ENCODE assay signal across 17 cellular contexts in the genomic region with DNA sequence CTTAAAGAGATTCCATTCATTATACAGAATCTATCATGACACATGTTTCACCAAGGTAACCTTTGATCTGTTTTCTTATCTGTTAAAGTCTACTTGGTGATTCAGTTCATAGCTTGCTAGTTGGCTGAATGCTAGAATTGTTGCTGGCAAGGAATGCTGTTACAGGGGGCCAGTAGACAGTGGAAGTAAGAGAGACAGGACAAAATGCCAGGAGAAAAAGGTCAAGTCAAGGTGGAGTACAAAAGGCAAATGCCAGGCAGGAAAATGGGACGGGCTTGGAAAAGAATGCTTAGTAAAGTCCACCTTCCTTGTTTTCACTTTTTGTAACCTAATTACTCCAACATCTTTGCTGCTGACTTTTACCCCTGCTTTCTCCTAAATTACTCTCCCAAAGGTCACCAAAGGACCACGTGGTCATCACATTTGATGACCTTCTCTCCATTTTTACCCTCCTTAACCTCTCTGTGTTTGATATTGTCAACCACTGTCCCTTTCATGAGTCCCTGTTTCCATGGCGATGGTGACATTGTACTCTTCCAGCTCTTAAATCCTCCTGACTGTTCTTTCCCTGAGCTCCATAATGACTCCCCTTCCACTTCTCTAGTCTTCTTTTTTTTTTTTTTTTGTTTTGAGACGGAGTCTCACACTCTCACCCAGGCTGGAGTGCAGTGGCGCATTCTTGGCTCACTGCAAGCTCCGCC. TPM values are rescaled to one million over a fixed set of nuclear protein-coding genes. Genes with fewer than 3 reads are reported as not detected.
DNase-seq lines count a peak whose midpoint lies in the region; ATAC-seq, FAIRE-seq and TF ChIP-seq lines count a peak whose summit lies in the region.
"Had no signal": no experiment of that assay in that cellular context is flagged by ENCODE, and none has a peak within 500 bp of the region (broad histone marks: within the 10 kb centered on the region; RNA-seq: fewer than 3 reads in every experiment).

No MANE protein-coding gene starts in this region.

- TF ChIP-seq RAD21 in HCT116 (IDR thresholded peaks at IDR 0.05; ENCODE audit: low read depth) = no peak

- no peaks in the 10 kb centered on the region for H3K9me3 ChIP-seq in HCT116 (ENCODE audit: control insufficient read depth in 1 of 2, insufficient read depth in 1 of 2, low read depth in 1 of 2, low read length in 2 of 2)
- H3K9me3 ChIP-seq: esophagus muscularis mucosa, left ventricle myocardium inferior had no signal

- TF ChIP-seq POLR2A in HCT116 (IDR thresholded peaks at IDR 0.05; ENCODE audit: borderline replicate concordance, extremely low read depth, insufficient read depth, insufficient read length) (no peak), lower leg skin (IDR thresholded peaks at IDR 0.05) (no peak)

- no peaks in the 10 kb centered on the region for H3K79me2 ChIP-seq in HCT116 (ENCODE audit: insufficient read depth, low read length)

- no peak for TF ChIP-seq CTCF in HCT116 (IDR thresholded peaks at IDR 0.05 in 2 of 3, conservative IDR thresholded peaks at IDR 0.05 in 1 of 3; ENCODE audit: borderline replicate concordance in 1 of 3, insufficient read depth in 1 of 3, low read depth in 2 of 3, low read length in 2 of 3)
- TF ChIP-seq CTCF in epithelial cell of proximal tubule (conservative IDR thresholded peaks at IDR 0.05; ENCODE audit: low read depth, low read length) = no peak
- TF ChIP-seq CTCF in nephron progenitor cell (IDR thresholded peaks at IDR 0.05) = no peak
- TF ChIP-seq CTCF in lower leg skin (IDR thresholded peaks at IDR 0.05) = no peak

- no peak overlapping the region for H3K27ac ChIP-seq in HCT116 (ENCODE audit: low read depth, low read length)
- H3K27ac ChIP-seq: esophagus muscularis mucosa, left ventricle myocardium inferior had no signal

- no peaks in the 10 kb centered on the region for H3K9me2 ChIP-seq in HCT116 (ENCODE audit: insufficient read depth)

- H3K27ac Mint-ChIP-seq in nephron progenitor cell = peak overlapping the region; percentile 78
- no peak overlapping the region for H3K27ac Mint-ChIP-seq in activated naive CD4-positive, alpha-beta T cell treated with anti-CD3 and anti-CD28 coated beads, Interleukin-2, amount 10 ng/mL, durations not matched to agents 7 days and 5 days
- H3K27ac Mint-ChIP-seq: activated CD4-positive, alpha-beta memory T cell treated with anti-CD3 and anti-CD28 coated beads for 36 hours; CD4-positive, CD25-positive, alpha-beta regulatory T cell; natural killer cell treated with Interleukin-12 subunit alpha and Interleukin-12 subunit beta and Interleukin-15 and Interleukin-18, amount 100 ng/mL, for 72 hours had no signal

- no peaks in the 10 kb centered on the region for H3K27me3 ChIP-seq in HCT116 (ENCODE audit: insufficient read depth, low read length)
- H3K27me3 ChIP-seq: esophagus muscularis mucosa had no signal

- H3K27me3 Mint-ChIP-seq in nephron progenitor cell (ENCODE audit: low read depth, poor library complexity) = peaks cover 2% of the 10 kb centered on the region
- H3K27me3 Mint-ChIP-seq in activated naive CD4-positive, alpha-beta T cell treated with anti-CD3 and anti-CD28 coated beads, Interleukin-2, amount 10 ng/mL, durations not matched to agents 7 days and 5 days = no peaks in the 10 kb centered on the region
- H3K27me3 Mint-ChIP-seq: activated CD4-positive, alpha-beta memory T cell treated with anti-CD3 and anti-CD28 coated beads for 36 hours; CD4-positive, CD25-positive, alpha-beta regulatory T cell had no signal

- FAIRE-seq in RCC 7860 (lab: Jason Lieb, UNC) = peak; percentile 45

- no peak overlapping the region for H3K9ac ChIP-seq in HCT116 (ENCODE audit: low read length)

- H3K4me2 ChIP-seq in HCT116 (ENCODE audit: low read length) = 0 out of 2 replicates have a peak overlapping the region, but pooled peaks have one; percentile 4

- CTCF ChIA-PET in HCT116 (lab: Charles Lee) = no interaction called here
- CTCF ChIA-PET in activated naive CD4-positive, alpha-beta T cell treated with anti-CD3 and anti-CD28 coated beads, Interleukin-2, amount 10 ng/mL, durations not matched to agents 7 days and 5 days (lab: Charles Lee) = interaction anchor here (1.4 kb wide), 1 partner anchor 45 kb away, joined by 3 read pairs; no protein-coding TSS in a partner anchor

- H2AFZ ChIP-seq in HCT116 (ENCODE audit: low read depth, low read length, poor library complexity, severe bottlenecking) = no peak overlapping the region

- BruUV-seq in HCT116 (replicated peaks; lab: Mats Ljungman, UMichigan) = no TSS peak

- DNase-seq in HCT116 (ENCODE audit: low read depth, low spot score) = no peak
- DNase-seq in RCC 7860 (ENCODE audit: low spot score) = peak; percentile 88
- peak; percentile 63 for DNase-seq in epithelial cell of proximal tubule (ENCODE audit: low read depth)
- DNase-seq in nephron progenitor cell = no peak
- DNase-seq in activated naive CD4-positive, alpha-beta T cell treated with anti-CD3 and anti-CD28 coated beads, Interleukin-2, amount 10 ng/mL, durations not matched to agents 7 days and 5 days = no peak
- DNase-seq in lower leg skin (ENCODE audit: low spot score in 2 of 2) = no peak
- no peak for DNase-seq in GF-D8 (lab: John Stamatoyannopoulos, UW)
- DNase-seq: activated CD4-positive, alpha-beta memory T cell treated with anti-CD3 and anti-CD28 coated beads for 36 hours; activated T-cell treated with anti-CD3 and anti-CD28 coated beads, Interleukin-2, amount 50 U/mL, for 48 hours; anterior cingulate cortex; CD4-positive, CD25-positive, alpha-beta regulatory T cell; left ventricle myocardium inferior; NCI-H1092; NCI-H2227 treated with DMSO at 0.1 percent for 48 hours had no signal

- RAD21 ChIA-PET in HCT116 (lab: Charles Lee; ENCODE audit: low non-redundant PET in 1 of 2, low total read pairs in 2 of 2, uncharacterized antibody in 2 of 2, unreplicated experiment in 2 of 2) = no interaction called here

- intact Hi-C loops in HCT116 (cut with micrococcal nuclease) = no loop called here
- intact Hi-C loops in lower leg skin (cut with DNase I; ENCODE audit: low total_unique reads) = no loop called here

- peaks cover 97% of the 10 kb centered on the region for H3K36me3 Mint-ChIP-seq in nephron progenitor cell (ENCODE audit: low read depth)
- peaks cover 9% of the 10 kb centered on the region for H3K36me3 Mint-ChIP-seq in activated naive CD4-positive, alpha-beta T cell treated with anti-CD3 and anti-CD28 coated beads, Interleukin-2, amount 10 ng/mL, durations not matched to agents 7 days and 5 days

- POLR2A ChIA-PET in HCT116 (lab: Charles Lee) = no interaction called here

- no peaks in the 10 kb centered on the region for H4K20me1 ChIP-seq in HCT116 (ENCODE audit: insufficient read depth)

- H3K4me1 Mint-ChIP-seq in nephron progenitor cell = peaks cover 17% of the 10 kb centered on the region
- peaks cover 6% of the 10 kb centered on the region for H3K4me1 Mint-ChIP-seq in activated naive CD4-positive, alpha-beta T cell treated with anti-CD3 and anti-CD28 coated beads, Interleukin-2, amount 10 ng/mL, durations not matched to agents 7 days and 5 days

- H3K4me3 ChIP-seq in HCT116 (replicated peaks in 1 of 2; ENCODE audit: low read depth in 1 of 2, low read length in 2 of 2) = no peak overlapping the region
- no peak overlapping the region for H3K4me3 ChIP-seq in epithelial cell of proximal tubule (ENCODE audit: low read depth, low read length)
- no peak overlapping the region for H3K4me3 ChIP-seq in lower leg skin (ENCODE audit: low read depth, poor library complexity, severe bottlenecking)
- H3K4me3 ChIP-seq: esophagus muscularis mucosa, left ventricle myocardium inferior had no signal

- peaks cover 0 to 23% of the 10 kb centered on the region in 2 experiments; a peak in 2 of 4 replicates for H3K4me1 ChIP-seq in HCT116 (ENCODE audit: control insufficient read depth in 1 of 2, insufficient read depth in 2 of 2, low read length in 2 of 2)

- WGBS in lower leg skin, 2 donors = 88 to 93% methylated on average over 6 of the region's 6 CpGs

- no peaks in the 10 kb centered on the region for H3K9me3 Mint-ChIP-seq in nephron progenitor cell
- peaks cover 3% of the 10 kb centered on the region for H3K9me3 Mint-ChIP-seq in activated naive CD4-positive, alpha-beta T cell treated with anti-CD3 and anti-CD28 coated beads, Interleukin-2, amount 10 ng/mL, durations not matched to agents 7 days and 5 days
- H3K9me3 Mint-ChIP-seq: activated CD4-positive, alpha-beta memory T cell treated with anti-CD3 and anti-CD28 coated beads for 36 hours; natural killer cell treated with Interleukin-12 subunit alpha and Interleukin-12 subunit beta and Interleukin-15 and Interleukin-18, amount 100 ng/mL, for 72 hours had no signal

- ATAC-seq in HCT116 = no peak
- no peak for ATAC-seq in HG03439 (IDR thresholded peaks at IDR 0.05; ENCODE audit: unreplicated experiment)
- ATAC-seq: natural killer cell treated with Interleukin-12 subunit alpha and Interleukin-12 subunit beta and Interleukin-15 and Interleukin-18, amount 100 ng/mL, for 72 hours had no signal

- H3K36me3 ChIP-seq in HCT116 (ENCODE audit: control insufficient read depth in 1 of 2, insufficient read depth in 2 of 2, low read length in 2 of 2) = no peaks in the 10 kb centered on the region

- no peak overlapping the region for H3K4me3 Mint-ChIP-seq in nephron progenitor cell
- H3K4me3 Mint-ChIP-seq in activated naive CD4-positive, alpha-beta T cell treated with anti-CD3 and anti-CD28 coated beads, Interleukin-2, amount 10 ng/mL, durations not matched to agents 7 days and 5 days = no peak overlapping the region
- H3K4me3 Mint-ChIP-seq: activated CD4-positive, alpha-beta memory T cell treated with anti-CD3 and anti-CD28 coated beads for 36 hours; natural killer cell treated with Interleukin-12 subunit alpha and Interleukin-12 subunit beta and Interleukin-15 and Interleukin-18, amount 100 ng/mL, for 72 hours had no signal

TF ChIP-seq in HCT116, 20 proteins besides CTCF, POLR2A, EP300 and RAD21:
- no peak for TF ChIP-seq ZNF274 (IDR thresholded peaks at IDR 0.05; ENCODE audit: low read depth, low read length)
- TF ChIP-seq EZH2 (IDR thresholded peaks at IDR 0.05) = no peak
- TF ChIP-seq TCF7L2 (IDR thresholded peaks at IDR 0.05; ENCODE audit: borderline replicate concordance, extremely low read depth, insufficient read depth, insufficient read length) = no peak

RNA-seq across cellular contexts. Expression of a gene that starts 24.5 kb away (rescaled TPM):
- total RNA-seq in HCT116 (2021; ENCODE audit: unreplicated experiment) = 11.7 TPM
- 7.9 and 8.9 TPM in 2 replicates for polyA plus RNA-seq in HCT116 (2012)
- total RNA-seq in epithelial cell of proximal tubule = 7.0 and 12.7 TPM in 2 replicates
- 10 to 100 TPM; 10.5 to 31.0 (median 18.7) TPM for total RNA-seq in lower leg skin

Comparison
In these comparisons a context has a peak if more than half of its experiments do, and no peak if none do; other contexts are left out.
1. DNase-seq: peak in RCC 7860 (single experiment) and epithelial cell of proximal tubule (single experiment); none in HCT116 (single experiment), nephron progenitor cell (single experiment), activated naive CD4-positive, alpha-beta T cell treated with anti-CD3 and anti-CD28 coated beads, Interleukin-2, amount 10 ng/mL, durations not matched to agents 7 days and 5 days (single experiment), lower leg skin (0 of 2) and GF-D8 (single experiment).